Comparison of ENCODE assay signal across 16 cellular contexts in the genomic region with DNA sequence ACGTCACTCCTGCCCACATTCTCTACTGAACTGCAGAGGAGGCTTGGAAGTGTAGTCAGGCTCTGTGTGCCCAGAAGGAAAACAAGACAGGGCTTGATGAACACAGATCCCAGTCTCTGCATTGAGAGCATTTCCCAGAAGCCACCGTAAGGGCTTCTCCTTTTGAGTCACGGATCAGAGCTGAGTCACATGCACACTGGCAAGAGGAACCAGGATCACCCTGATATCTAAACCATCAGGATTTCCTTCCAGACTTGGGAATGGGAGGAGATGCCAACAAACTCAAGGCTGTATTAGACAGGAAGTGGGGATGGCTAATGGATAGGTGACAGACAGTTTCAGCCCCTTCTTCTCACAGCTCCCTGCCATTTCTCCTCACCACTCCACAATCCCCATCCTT. TPM values are rescaled to one million over a fixed set of nuclear protein-coding genes. Genes with fewer than 3 reads are reported as not detected.
DNase-seq lines count a peak whose midpoint lies in the region; ATAC-seq and TF ChIP-seq lines count a peak whose summit lies in the region.
"Had no signal": no experiment of that assay in that cellular context is flagged by ENCODE, and none has a peak within 500 bp of the region (broad histone marks: within the 10 kb centered on the region; RNA-seq: fewer than 3 reads in every experiment).

No MANE protein-coding gene starts in this region.

- no peaks in the 10 kb centered on the region for H3K4me1 Mint-ChIP-seq in CD14-positive monocyte
- no peaks in the 10 kb centered on the region for H3K4me1 Mint-ChIP-seq in stimulated activated naive B cell treated with anti-CD40 and anti-IgM and Interleukin-4, amounts not matched to agents 10 μg/mL and 1 μg/mL and 100 μg/mL, for 72 hours
- H3K4me1 Mint-ChIP-seq: IgD-negative memory B cell, natural killer cell, T-helper 17 cell had no signal

- H3K36me3 Mint-ChIP-seq in CD14-positive monocyte: no peaks in the 10 kb centered on the region
- peaks cover 0 to 4% of the 10 kb centered on the region in 2 donors for H3K36me3 Mint-ChIP-seq in stimulated activated naive B cell treated with anti-CD40 and anti-IgM and Interleukin-4, amounts not matched to agents 10 μg/mL and 1 μg/mL and 100 μg/mL, for 72 hours
- H3K36me3 Mint-ChIP-seq: activated naive CD8-positive, alpha-beta T cell; natural killer cell had no signal

- no peaks in the 10 kb centered on the region for H3K27me3 ChIP-seq in AG04450 (ENCODE audit: control insufficient read depth, insufficient read depth, low read length)
- H3K27me3 ChIP-seq: upper lobe of right lung had no signal

- H3K9me3 ChIP-seq in AG04450 (ENCODE audit: control insufficient read depth, insufficient read depth, low read length): no peaks in the 10 kb centered on the region
- H3K9me3 ChIP-seq: upper lobe of right lung had no signal

- H3K9me3 Mint-ChIP-seq in CD14-positive monocyte: peaks cover 0 to 6% (median 2%) of the 10 kb centered on the region in 7 donors
- peaks cover 4 to 11% of the 10 kb centered on the region in 2 donors for H3K9me3 Mint-ChIP-seq in stimulated activated naive B cell treated with anti-CD40 and anti-IgM and Interleukin-4, amounts not matched to agents 10 μg/mL and 1 μg/mL and 100 μg/mL, for 72 hours
- H3K9me3 Mint-ChIP-seq: natural killer cell had no signal

- peaks cover 8 to 15% (median 11%) of the 10 kb centered on the region in 3 donors for H3K27me3 Mint-ChIP-seq in CD14-positive monocyte (ENCODE audit: low read depth in 3 of 3)
- peaks cover 43 to 47% of the 10 kb centered on the region in 2 donors for H3K27me3 Mint-ChIP-seq in stimulated activated naive B cell treated with anti-CD40 and anti-IgM and Interleukin-4, amounts not matched to agents 10 μg/mL and 1 μg/mL and 100 μg/mL, for 72 hours

- no peak for DNase-seq in AG04450 (ENCODE audit: low read depth, low spot score)
- peak; percentile 85 for DNase-seq in HT1080 (ENCODE audit: low read depth)
- DNase-seq in amniotic stem cell (lab: John Stamatoyannopoulos, UW): peak; percentile 6
- peak; percentile 36 for DNase-seq in glomerular endothelial cell (ENCODE audit: extremely low read depth, low read depth, low spot score)
- no peak for DNase-seq in activated T-cell treated with anti-CD3 and anti-CD28 coated beads, Interleukin-2, amount 50 U/mL, for 48 hours
- DNase-seq in CD14-positive monocyte (ENCODE audit: low spot score): no peak
- DNase-seq in T-helper 9 cell: no peak
- no peak for DNase-seq in stimulated activated naive B cell treated with anti-CD40 and anti-IgM and Interleukin-4, amounts not matched to agents 10 μg/mL and 1 μg/mL and 100 μg/mL, for 72 hours
- DNase-seq: effector CD4-positive, alpha-beta T cell; GF-D8; natural killer cell; NCI-H2029 treated with DMSO at 0.1 percent for 48 hours; T-helper 17 cell; upper lobe of right lung had no signal

- H3K4me3 ChIP-seq in AG04450 (ENCODE audit: low read depth, low read length): no peak overlapping the region
- H3K4me3 ChIP-seq: upper lobe of right lung had no signal

- peak overlapping the region; percentile 12 for H3K27ac ChIP-seq in AG04450 (ENCODE audit: low read depth, low read length)
- H3K27ac ChIP-seq: upper lobe of right lung had no signal

- no peak overlapping the region for H3K4me3 Mint-ChIP-seq in CD14-positive monocyte
- no peak overlapping the region for H3K4me3 Mint-ChIP-seq in stimulated activated naive B cell treated with anti-CD40 and anti-IgM and Interleukin-4, amounts not matched to agents 10 μg/mL and 1 μg/mL and 100 μg/mL, for 72 hours
- H3K4me3 Mint-ChIP-seq: activated naive CD8-positive, alpha-beta T cell; IgD-negative memory B cell; natural killer cell; T-helper 17 cell had no signal

- H3K27ac Mint-ChIP-seq in CD14-positive monocyte: peak overlapping the region in 1 of 7 donors; percentile 68
- no peak overlapping the region for H3K27ac Mint-ChIP-seq in stimulated activated naive B cell treated with anti-CD40 and anti-IgM and Interleukin-4, amounts not matched to agents 10 μg/mL and 1 μg/mL and 100 μg/mL, for 72 hours
- H3K27ac Mint-ChIP-seq: activated naive CD8-positive, alpha-beta T cell; IgD-negative memory B cell; natural killer cell; T-helper 17 cell had no signal

- ATAC-seq in stimulated activated naive B cell treated with anti-CD40 and anti-IgM and Interleukin-4, amounts not matched to agents 10 μg/mL and 1 μg/mL and 100 μg/mL, for 72 hours (replicated peaks): no peak
- ATAC-seq: natural killer cell, T-helper 17 cell, upper lobe of right lung had no signal

- intact Hi-C loops in CD14-positive monocyte (cut with micrococcal nuclease): no loop called here

- POLR2A ChIA-PET in AG04450 (lab: Yijun Ruan, JAX): no interaction called here

- TF ChIP-seq CTCF in AG04450 (IDR thresholded peaks at IDR 0.05; ENCODE audit: low read depth, low read length): no peak
- TF ChIP-seq CTCF in CD14-positive monocyte (IDR thresholded peaks at IDR 0.05): no peak

- CTCF ChIA-PET in AG04450 (lab: Charles Lee): no interaction called here

RNA-seq across cellular contexts. Expression of a gene that starts 17.7 kb away (rescaled TPM):
- polyA plus RNA-seq in AG04450 (2011; rRNA removed): 10.8 and 11.6 TPM in 2 replicates
- 6.6 and 10.1 TPM in 2 replicates for polyA minus RNA-seq in AG04450 (2011; rRNA and poly(A)+ RNA removed)
- total RNA-seq in HT1080 (2014; rRNA removed; shearing (Covaris generic)): 28.6 and 40.0 TPM in 2 replicates
- polyA plus RNA-seq in HT1080 (2015; cell fraction: cytosol; rRNA removed): 29.1 and 30.4 TPM in 2 replicates
- 33.7 and 42.0 TPM in 2 replicates for polyA plus RNA-seq in HT1080 (2015; cell fraction: nucleus; rRNA removed)
- total RNA-seq in glomerular endothelial cell: 12.2 and 23.1 TPM in 2 replicates
- not detected for polyA plus RNA-seq in CD14-positive monocyte
- total RNA-seq: natural killer cell had no signal
- polyA plus RNA-seq: IgD-negative memory B cell had no signal

RNA-seq across cellular contexts. Expression of a gene that starts 39.1 kb away (rescaled TPM):
- 2.0 and 2.4 TPM in 2 replicates for polyA plus RNA-seq in AG04450 (2011; rRNA removed)
- 2.5 and 2.6 TPM in 2 replicates for polyA minus RNA-seq in AG04450 (2011; rRNA and poly(A)+ RNA removed)
- not detected in 2 replicates for total RNA-seq in HT1080 (2014; rRNA removed; shearing (Covaris generic))
- polyA plus RNA-seq in HT1080 (2015; cell fraction: cytosol; rRNA removed): not detected in 2 replicates
- polyA plus RNA-seq in HT1080 (2015; cell fraction: nucleus; rRNA removed): 0.12 TPM in 1 of 2 replicates, not detected in the other
- 6.0 and 15.0 TPM in 2 replicates for total RNA-seq in glomerular endothelial cell
- not detected for polyA plus RNA-seq in CD14-positive monocyte

Comparison
In these comparisons a context has a peak if more than half of its experiments do, and no peak if none do; other contexts are left out.
1. DNase-seq: peak in HT1080 (single experiment), amniotic stem cell (single experiment) and glomerular endothelial cell (single experiment); none in AG04450 (single experiment), activated T-cell treated with anti-CD3 and anti-CD28 coated beads, Interleukin-2, amount 50 U/mL, for 48 hours (0 of 2), CD14-positive monocyte (single experiment), T-helper 9 cell (single experiment) and stimulated activated naive B cell treated with anti-CD40 and anti-IgM and Interleukin-4, amounts not matched to agents 10 μg/mL and 1 μg/mL and 100 μg/mL, for 72 hours (single experiment).